In the genomic region with DNA sequence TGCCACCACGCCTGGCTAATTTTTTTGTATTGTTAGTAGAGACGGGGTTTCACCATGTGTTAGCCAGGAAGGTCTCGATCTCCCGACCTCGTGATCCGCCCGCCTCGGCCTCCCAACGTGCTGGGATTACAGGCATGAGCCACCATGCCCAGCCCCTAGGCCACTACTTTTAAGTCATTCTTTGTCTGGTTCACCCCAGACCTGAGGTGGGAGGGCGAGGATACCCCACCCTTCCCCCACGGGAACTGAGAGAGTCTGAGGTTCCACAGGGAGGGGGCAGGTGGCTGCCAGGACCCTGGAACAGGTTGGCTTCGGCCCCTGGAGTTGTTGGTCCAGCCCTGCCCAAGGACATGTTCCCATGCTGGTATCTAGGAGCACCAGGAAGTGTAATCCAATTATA, we compare ENCODE assay signal across 21 cellular contexts. TPM values are rescaled to one million over a fixed set of nuclear protein-coding genes. Genes with fewer than 3 reads are reported as not detected.
DNase-seq lines count a peak whose midpoint lies in the region; ATAC-seq and TF ChIP-seq lines count a peak whose summit lies in the region.
"Had no signal": no experiment of that assay in that cellular context is flagged by ENCODE, and none has a peak within 500 bp of the region (broad histone marks: within the 10 kb centered on the region; RNA-seq: fewer than 3 reads in every experiment).

No MANE protein-coding gene starts in this region.

- no peak for ATAC-seq in RWPE2 (ENCODE audit: low read depth)
- no peak for ATAC-seq in sciatic nerve
- ATAC-seq in HG02840 (IDR thresholded peaks at IDR 0.05; ENCODE audit: low FRiP score, unreplicated experiment): no peak
- no peak for ATAC-seq in HG03108 (IDR thresholded peaks at IDR 0.05; ENCODE audit: unreplicated experiment)
- ATAC-seq in HG03565 (IDR thresholded peaks at IDR 0.05; ENCODE audit: unreplicated experiment): no peak
- ATAC-seq: GM12878 had no signal

- no peak overlapping the region for H3K27ac Mint-ChIP-seq in H9

- H3K79me2 ChIP-seq in H9 (ENCODE audit: insufficient read depth, low read length): no peaks in the 10 kb centered on the region

- H3K4ac ChIP-seq in H9 (ENCODE audit: low read depth, low read length): no peak overlapping the region

- peak; percentile 9 for DNase-seq in H9
- peak; percentile 33 for DNase-seq in RWPE2 (ENCODE audit: low spot score)
- peak; percentile 46 for DNase-seq in islet precursor cell
- peak; percentile 44 for DNase-seq in sciatic nerve (ENCODE audit: low spot score)
- no peak for DNase-seq in effector CD8-positive, alpha-beta T cell (lab: John Stamatoyannopoulos, UW)
- DNase-seq: CD4-positive, CD25-positive, alpha-beta regulatory T cell; DMS79; IMR-90; NCI-H1105; NCI-H146; NCI-H2029; NCI-H345; NCI-H526; SHP77 had no signal

- H3K4me2 ChIP-seq in H9 (ENCODE audit: insufficient read depth, insufficient read length, low read length): no peak overlapping the region

- no peaks in the 10 kb centered on the region; the same call in none of the 2 replicates for H3K27me3 Mint-ChIP-seq in H9 (ENCODE audit: low read depth)

- no peak overlapping the region for H3K9ac ChIP-seq in H9 (ENCODE audit: extremely low read depth, insufficient read length, low read length)

- no peak overlapping the region for H3K56ac ChIP-seq in H9 (ENCODE audit: insufficient read length, low read depth, low read length)

- H3T11ph ChIP-seq in H9 (ENCODE audit: low read length): no peak overlapping the region

- H3K9me3 ChIP-seq in H9 (ENCODE audit: control insufficient read depth, low read depth, low read length): no peaks in the 10 kb centered on the region
- H3K9me3 ChIP-seq in RWPE2 (ENCODE audit: severe bottlenecking): no peaks in the 10 kb centered on the region
- H3K9me3 ChIP-seq: HAP-1, Peyer's patch had no signal

- H4K20me1 ChIP-seq in H9 (ENCODE audit: control insufficient read depth, insufficient read depth, insufficient read length): no peaks in the 10 kb centered on the region

- H3K23ac ChIP-seq in H9 (ENCODE audit: insufficient read length, low read depth, low read length): no peak overlapping the region

- H2BK12ac ChIP-seq in H9 (ENCODE audit: insufficient read length, low read depth, low read length): no peak overlapping the region

- no peak overlapping the region for H2AK5ac ChIP-seq in H9 (ENCODE audit: insufficient read length, low read length)

- no peak overlapping the region for H4K91ac ChIP-seq in H9 (ENCODE audit: insufficient read length, low read depth, low read length)

- H3K9me3 Mint-ChIP-seq in H9: no peaks in the 10 kb centered on the region

- TF ChIP-seq CTCF in H9 (conservative IDR thresholded peaks at IDR 0.05) (no peak), RWPE2 (IDR thresholded peaks at IDR 0.05; ENCODE audit: poor library complexity, severe bottlenecking) (no peak)

- no peak overlapping the region for H2BK20ac ChIP-seq in H9 (ENCODE audit: low read depth, low read length, poor library complexity, severe bottlenecking)

- H3K4me3 ChIP-seq in RWPE2 (ENCODE audit: severe bottlenecking): no peak overlapping the region
- H3K4me3 ChIP-seq: GM12878, HAP-1, Peyer's patch had no signal

- H3K36me3 ChIP-seq in RWPE2 (ENCODE audit: low read depth): no peaks in the 10 kb centered on the region
- H3K36me3 ChIP-seq: HAP-1, Peyer's patch had no signal

- no peak overlapping the region for H4K5ac ChIP-seq in H9 (ENCODE audit: insufficient read length, low read depth, low read length)

- no peak overlapping the region for H3K14ac ChIP-seq in H9 (ENCODE audit: insufficient read depth, low read length)

- no peaks in the 10 kb centered on the region for H3K36me3 Mint-ChIP-seq in H9 (ENCODE audit: insufficient read depth in 1 of 3, low read depth in 3 of 3)
- H3K36me3 Mint-ChIP-seq: CD4-positive, CD25-positive, alpha-beta regulatory T cell had no signal

- H3K23me2 ChIP-seq in H9 (ENCODE audit: insufficient read length, low read depth, low read length, poor library complexity, severe bottlenecking): no peaks in the 10 kb centered on the region

- no CpG with 5 or more reads among the region's 12 CpGs for WGBS in H9 (ENCODE audit: extremely low coverage, insufficient read length, low lambda C conversion rate)

- intact Hi-C loops in sciatic nerve (cut with DNase I): no loop called here

- H3K27ac ChIP-seq in H9 (ENCODE audit: insufficient read length, low read depth, low read length): no peak overlapping the region
- no peak overlapping the region for H3K27ac ChIP-seq in RWPE2 (ENCODE audit: poor library complexity, severe bottlenecking)
- H3K27ac ChIP-seq: Peyer's patch had no signal

- H3K27me3 ChIP-seq in H9 (ENCODE audit: insufficient read depth, low read length) (no peaks in the 10 kb centered on the region), RWPE2 (ENCODE audit: insufficient read depth, poor library complexity, severe bottlenecking) (no peaks in the 10 kb centered on the region)

- H2BK120ac ChIP-seq in H9 (ENCODE audit: low read depth, low read length, poor library complexity, severe bottlenecking): no peak overlapping the region

- no peaks in the 10 kb centered on the region for H3K79me1 ChIP-seq in H9 (ENCODE audit: insufficient read depth, low read depth, low read length, poor library complexity, severe bottlenecking)

- no peak overlapping the region for H2BK5ac ChIP-seq in H9 (ENCODE audit: insufficient read length, low read length)

- H3K4me1 ChIP-seq in H9 (ENCODE audit: insufficient read depth, low read length): no peaks in the 10 kb centered on the region
- H3K4me1 ChIP-seq in RWPE2 (ENCODE audit: insufficient read depth, poor library complexity, severe bottlenecking): no peaks in the 10 kb centered on the region
- H3K4me1 ChIP-seq: Peyer's patch had no signal

- no peak overlapping the region for H3K4me3 Mint-ChIP-seq in H9
- H3K4me3 Mint-ChIP-seq: CD4-positive, CD25-positive, alpha-beta regulatory T cell had no signal

- H2BK15ac ChIP-seq in H9 (ENCODE audit: low read depth, low read length): no peak overlapping the region

- H3K4me1 Mint-ChIP-seq in H9: peaks cover 4 to 14% of the 10 kb centered on the region in 2 experiments; a peak in 3 of 4 replicates
- H3K4me1 Mint-ChIP-seq: CD4-positive, CD25-positive, alpha-beta regulatory T cell had no signal

- no peak overlapping the region for H3K18ac ChIP-seq in H9 (ENCODE audit: insufficient read length, low read depth, low read length)

- no peak overlapping the region for H4K8ac ChIP-seq in H9 (replicated peaks; ENCODE audit: insufficient read length, low read depth, low read length)

- no peak overlapping the region for H2AFZ ChIP-seq in H9 (ENCODE audit: low read length)

RNA-seq across cellular contexts. Expression of gene SDC3, which starts 7.7 kb away (rescaled TPM):
- 24.2 and 25.9 TPM in 2 replicates for total RNA-seq in H9 (2021)
- total RNA-seq in sciatic nerve: 84.9 TPM
- total RNA-seq: OCI-LY7 had no signal
